9 cellular contexts compared by ENCODE assay signal in the genomic region with DNA sequence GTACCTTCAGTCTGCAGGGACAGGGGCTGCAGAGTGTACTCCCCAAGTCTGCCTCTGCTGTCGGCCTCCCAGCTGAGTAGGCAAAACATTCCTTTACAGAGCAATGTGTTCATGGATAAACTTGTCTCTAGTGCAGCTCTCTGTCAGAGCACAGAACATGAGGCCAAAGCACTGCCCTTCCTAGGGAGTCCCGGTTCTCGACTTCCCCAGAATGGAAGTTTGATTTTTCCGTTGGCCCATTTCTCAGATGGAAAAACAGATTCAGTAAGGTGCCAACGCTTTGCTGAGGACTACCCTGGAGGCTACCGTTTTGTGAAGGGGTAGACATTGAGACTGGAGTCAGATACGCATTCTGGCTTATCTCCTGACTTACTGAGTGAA. TPM values are rescaled to one million over a fixed set of nuclear protein-coding genes. Genes with fewer than 3 reads are reported as not detected.
DNase-seq lines count a peak whose midpoint lies in the region; ATAC-seq, FAIRE-seq and TF ChIP-seq lines count a peak whose summit lies in the region.
"Had no signal": no experiment of that assay in that cellular context is flagged by ENCODE, and none has a peak within 500 bp of the region (broad histone marks: within the 10 kb centered on the region; RNA-seq: fewer than 3 reads in every experiment).

No MANE protein-coding gene starts in this region.

- H3K27ac ChIP-seq in A673 (ENCODE audit: low read depth, low read length, poor library complexity, severe bottlenecking) (peak overlapping the region; percentile 71), kidney (ENCODE audit: low read depth in 2 of 2, low read length in 2 of 2) (no peak overlapping the region), testis (peak overlapping the region in 1 of 2 donors; percentile 78)
- H3K27ac ChIP-seq: neutrophil had no signal

- BruUV-seq in A673 (replicated peaks; lab: Mats Ljungman, UMichigan), result no TSS peak

- peak overlapping the region; percentile 94 for H3K4me3 Mint-ChIP-seq in activated naive CD8-positive, alpha-beta T cell treated with anti-CD3 and anti-CD28 coated beads, Interleukin-2, amount 10 ng/mL, durations not matched to agents 7 days and 5 days

- H3K27me3 ChIP-seq in A673 (replicated peaks; ENCODE audit: insufficient read depth, low read depth, low read length, poor library complexity) (no peaks in the 10 kb centered on the region), testis (no peaks in the 10 kb centered on the region)

- H3K27me3 Mint-ChIP-seq in activated naive CD8-positive, alpha-beta T cell treated with anti-CD3 and anti-CD28 coated beads, Interleukin-2, amount 10 ng/mL, durations not matched to agents 7 days and 5 days, result no peaks in the 10 kb centered on the region

- H3K9me3 ChIP-seq in A673 (ENCODE audit: low read depth, low read length, poor library complexity, severe bottlenecking), result peaks cover 4% of the 10 kb centered on the region
- no peaks in the 10 kb centered on the region for H3K9me3 ChIP-seq in kidney (ENCODE audit: control insufficient read depth in 1 of 2, low read length in 2 of 2)
- H3K9me3 ChIP-seq in testis, result no peaks in the 10 kb centered on the region
- H3K9me3 ChIP-seq: neutrophil had no signal

- peak overlapping the region; percentile 84 for H3K27ac Mint-ChIP-seq in activated naive CD8-positive, alpha-beta T cell treated with anti-CD3 and anti-CD28 coated beads, Interleukin-2, amount 10 ng/mL, durations not matched to agents 7 days and 5 days

- no peak for TF ChIP-seq POLR2A in testis (IDR thresholded peaks at IDR 0.05)

- POLR2A ChIA-PET in A673 (lab: Charles Lee; ENCODE audit: low non-redundant PET), result interaction anchor here (0.6 kb wide), 1 partner anchor 10 kb away, joined by 3 read pairs; no protein-coding TSS in a partner anchor
- POLR2A ChIA-PET in activated naive CD8-positive, alpha-beta T cell treated with anti-CD3 and anti-CD28 coated beads, Interleukin-2, amount 10 ng/mL, durations not matched to agents 7 days and 5 days (lab: Charles Lee), result interaction anchor here (0.7 kb wide), 1 partner anchor 11 kb away, joined by 3 read pairs; no protein-coding TSS in a partner anchor

- intact Hi-C loops in A673 (cut with micrococcal nuclease; ENCODE audit: unreplicated experiment), result no loop called here
- intact Hi-C loops in kidney (cut with DNase I), result no loop called here
- intact Hi-C loops in testis (cut with DNase I; ENCODE audit: low total_unique reads), result no loop called here
- intact Hi-C loops in head of caudate nucleus (cut with DNase I), result no loop called here

- CTCF ChIA-PET in A673 (lab: Charles Lee), result interaction anchor here (0.7 kb wide), 2 partner anchors 426 to 1093 kb away, joined by 3 read pairs; no protein-coding TSS in a partner anchor

- no peak for TF ChIP-seq CTCF in A673 (conservative IDR thresholded peaks at IDR 0.05; ENCODE audit: low read depth, low read length)
- no peak for TF ChIP-seq CTCF in kidney (IDR thresholded peaks at IDR 0.05; ENCODE audit: borderline replicate concordance, extremely low read depth, insufficient read depth)
- TF ChIP-seq CTCF in testis (IDR thresholded peaks at IDR 0.05), result no peak

- WGBS in testis, 2 donors, result 8 to 29% methylated on average over 6 to 7 of the region's 7 CpGs

- H3K4me1 Mint-ChIP-seq in activated naive CD8-positive, alpha-beta T cell treated with anti-CD3 and anti-CD28 coated beads, Interleukin-2, amount 10 ng/mL, durations not matched to agents 7 days and 5 days, result peaks cover 45% of the 10 kb centered on the region

- H3K9ac ChIP-seq in kidney (ENCODE audit: low read length in 2 of 2), result peak overlapping the region; percentile 39 to 57

- H3K4me1 ChIP-seq in A673 (ENCODE audit: insufficient read depth, low read length, poor library complexity, severe bottlenecking), result peaks cover 11% of the 10 kb centered on the region
- peaks cover 15 to 16% of the 10 kb centered on the region in 2 donors for H3K4me1 ChIP-seq in kidney (ENCODE audit: control insufficient read depth in 1 of 2, insufficient read depth in 1 of 2, low read depth in 1 of 2, low read length in 2 of 2)
- no peaks in the 10 kb centered on the region for H3K4me1 ChIP-seq in testis

- H3K4me3 ChIP-seq in A673 (ENCODE audit: low read depth, low read length, poor library complexity, severe bottlenecking), result peak overlapping the region; percentile 73
- peak overlapping the region; percentile 86 to 90 for H3K4me3 ChIP-seq in kidney (ENCODE audit: low read length in 2 of 2)
- peak overlapping the region; percentile 82 to 84 for H3K4me3 ChIP-seq in testis

- no peak for FAIRE-seq in kidney (lab: Jason Lieb, UNC)

- peak; percentile 48 for ATAC-seq in GM19324 (IDR thresholded peaks at IDR 0.05; ENCODE audit: low FRiP score, unreplicated experiment)
- ATAC-seq in HG03280 (IDR thresholded peaks at IDR 0.05; ENCODE audit: unreplicated experiment), result peak; percentile 26
- peak; percentile 35 for ATAC-seq in activated naive CD8-positive, alpha-beta T cell treated with anti-CD3 and anti-CD28 coated beads, Interleukin-2, amount 10 ng/mL, durations not matched to agents 7 days and 5 days (ENCODE audit: low read depth)

- H3K9me3 Mint-ChIP-seq in activated naive CD8-positive, alpha-beta T cell treated with anti-CD3 and anti-CD28 coated beads, Interleukin-2, amount 10 ng/mL, durations not matched to agents 7 days and 5 days, result peaks cover 5% of the 10 kb centered on the region

- no peak for DNase-seq in A673 (ENCODE audit: low spot score)
- DNase-seq in activated naive CD8-positive, alpha-beta T cell treated with anti-CD3 and anti-CD28 coated beads, Interleukin-2, amount 10 ng/mL, durations not matched to agents 7 days and 5 days, result peak; percentile 31
- DNase-seq in kidney, result no peak
- DNase-seq in testis, result no peak
- no peak for DNase-seq in stimulated activated CD4-positive, alpha-beta T cell treated with anti-CD3 and anti-CD28 coated beads, Interleukin-4, amount 100 ng/mL, for 4 hours
- no peak for DNase-seq in head of caudate nucleus

- H3K36me3 ChIP-seq in A673 (ENCODE audit: insufficient read depth, low read length, poor library complexity, severe bottlenecking) (no peaks in the 10 kb centered on the region), kidney (ENCODE audit: control insufficient read depth in 1 of 2, insufficient read depth in 2 of 2, low read length in 2 of 2) (no peaks in the 10 kb centered on the region), testis (ENCODE audit: low read depth, missing control alignments) (no peaks in the 10 kb centered on the region)
- H3K36me3 ChIP-seq: neutrophil had no signal

- H3K36me3 Mint-ChIP-seq in activated naive CD8-positive, alpha-beta T cell treated with anti-CD3 and anti-CD28 coated beads, Interleukin-2, amount 10 ng/mL, durations not matched to agents 7 days and 5 days, result peaks cover 20% of the 10 kb centered on the region

RNA-seq across cellular contexts. Expression of gene TRIM32, which starts 0.4 kb away (rescaled TPM):
- 28.9 and 29.4 TPM in 2 replicates for total RNA-seq in A673 (2021)
- total RNA-seq in activated naive CD8-positive, alpha-beta T cell treated with anti-CD3 and anti-CD28 coated beads, Interleukin-2, amount 10 ng/mL, durations not matched to agents 7 days and 5 days, result 10 to 100 TPM; 19.3 to 20.2 TPM
- total RNA-seq in kidney, result 22.6 TPM
- polyA plus RNA-seq in kidney (ENCODE audit: insufficient read depth, low read depth, low replicate concordance), result 5.2 TPM
- total RNA-seq in testis, result 10 to 100 TPM; 12.6 to 15.2 TPM
- 12.5 TPM for polyA plus RNA-seq in testis (ENCODE audit: insufficient read depth, low read depth, low replicate concordance)
